16 cellular contexts compared by ENCODE assay signal in genomic region chr14:35343709-35344474, GRCh38. TPM values are rescaled to one million over a fixed set of nuclear protein-coding genes. Genes with fewer than 3 reads are reported as not detected.
A peak's percentile ranks its signal among the peaks of the same experiment; 100 is the strongest.
DNase-seq lines count a peak whose midpoint lies in the region; ATAC-seq and TF ChIP-seq lines count a peak whose summit lies in the region.
"Had no signal": no experiment of that assay in that cellular context is flagged by ENCODE, and none has a peak within 500 bp of the region (broad histone marks: within the 10 kb centered on the region; RNA-seq: fewer than 3 reads in every experiment).

No MANE protein-coding gene starts in this region.

- H3K9me3 Mint-ChIP-seq in endodermal cell = no peaks in the 10 kb centered on the region
- no peaks in the 10 kb centered on the region for H3K9me3 Mint-ChIP-seq in Caco-2 (ENCODE audit: unreplicated experiment)
- H3K9me3 Mint-ChIP-seq: activated naive CD4-positive, alpha-beta T cell treated with anti-CD3 and anti-CD28 coated beads, Interleukin-2, amount 10 ng/mL, durations not matched to agents 7 days and 5 days had no signal

- ATAC-seq in upper lobe of left lung (ENCODE audit: low FRiP score in 2 of 2) = no peak
- ATAC-seq in GM19452 (IDR thresholded peaks at IDR 0.05; ENCODE audit: unreplicated experiment) = no peak
- ATAC-seq: body of pancreas, HCT116 had no signal

- H4K20me1 ChIP-seq in OCI-LY7 (ENCODE audit: insufficient read depth, low read length) = no peaks in the 10 kb centered on the region

- H2AFZ ChIP-seq in OCI-LY7 (ENCODE audit: low read length) = peak overlapping the region; percentile 36; the same call in 1 of the 2 replicates

- H3K27me3 ChIP-seq in endodermal cell (ENCODE audit: control insufficient read depth, insufficient read depth, low read length, poor library complexity, severe bottlenecking) (no peaks in the 10 kb centered on the region), muscle layer of duodenum (ENCODE audit: low read depth, low read length) (no peaks in the 10 kb centered on the region), upper lobe of left lung (no peaks in the 10 kb centered on the region), Caco-2 (replicated peaks; ENCODE audit: control insufficient read depth, insufficient read depth, low read length) (no peaks in the 10 kb centered on the region)
- no peaks in the 10 kb centered on the region for H3K27me3 ChIP-seq in effector memory CD4-positive, alpha-beta T cell (replicated peaks; ENCODE audit: control insufficient read depth, insufficient read depth, low read length, poor library complexity, severe bottlenecking)
- H3K27me3 ChIP-seq: body of pancreas had no signal

- peaks cover 29% of the 10 kb centered on the region for H3K4me1 Mint-ChIP-seq in endodermal cell
- peaks cover 15% of the 10 kb centered on the region for H3K4me1 Mint-ChIP-seq in Caco-2 (ENCODE audit: low read depth, unreplicated experiment)

- H3K27ac ChIP-seq in OCI-LY7 (ENCODE audit: low read depth, low read length, poor library complexity, severe bottlenecking) (no peak overlapping the region), endodermal cell (ENCODE audit: low read depth, low read length) (no peak overlapping the region), muscle layer of duodenum (ENCODE audit: low read length) (peak overlapping the region; percentile 27), upper lobe of left lung (peak overlapping the region in 3 of 4 donors; percentile 46 to 97 (median 92))
- no peak overlapping the region for H3K27ac ChIP-seq in effector memory CD4-positive, alpha-beta T cell (ENCODE audit: insufficient read depth, low read length, poor library complexity, severe bottlenecking)

- WGBS in endodermal cell (ENCODE audit: insufficient coverage in 1 of 2, insufficient read length in 1 of 2), 2 experiments = 89 to 95% methylated on average over 12 to 14 of the region's 14 CpGs
- 65 to 66% methylated on average over 12 to 14 of the region's 14 CpGs for WGBS in upper lobe of left lung, 2 donors

- H3K4me2 ChIP-seq in OCI-LY7 (ENCODE audit: low read length) = no peak overlapping the region

- intact Hi-C loops in OCI-LY7 (cut with micrococcal nuclease; ENCODE audit: unreplicated experiment) (no loop called here), Caco-2 (cut with micrococcal nuclease; ENCODE audit: unreplicated experiment) (no loop called here)

- H3K9me3 ChIP-seq in OCI-LY7 (ENCODE audit: low read length) (no peaks in the 10 kb centered on the region), endodermal cell (ENCODE audit: control insufficient read depth, low read length) (no peaks in the 10 kb centered on the region), muscle layer of duodenum (ENCODE audit: control insufficient read depth in 1 of 2, low read length in 2 of 2) (no peaks in the 10 kb centered on the region), upper lobe of left lung (no peaks in the 10 kb centered on the region), Caco-2 (no peaks in the 10 kb centered on the region)
- H3K9me3 ChIP-seq in effector memory CD4-positive, alpha-beta T cell (ENCODE audit: control insufficient read depth, low read length) = no peaks in the 10 kb centered on the region
- H3K9me3 ChIP-seq: body of pancreas had no signal

- TF ChIP-seq POLR2A in upper lobe of left lung (IDR thresholded peaks at IDR 0.05) = peak in 1 of 4 donors; percentile 4

- H3K36me3 Mint-ChIP-seq in endodermal cell (ENCODE audit: low read depth) (no peaks in the 10 kb centered on the region), Caco-2 (ENCODE audit: insufficient read depth, unreplicated experiment) (no peaks in the 10 kb centered on the region)
- H3K36me3 Mint-ChIP-seq: activated naive CD4-positive, alpha-beta T cell treated with anti-CD3 and anti-CD28 coated beads, Interleukin-2, amount 10 ng/mL, durations not matched to agents 7 days and 5 days had no signal

- no TSS peak for BruUV-seq in OCI-LY7 (replicated peaks; lab: Mats Ljungman, UMichigan)
- no TSS peak for BruUV-seq in Caco-2 (replicated peaks; lab: Mats Ljungman, UMichigan)

- H3K4me3 ChIP-seq in OCI-LY7 (ENCODE audit: low read depth, low read length, poor library complexity, severe bottlenecking) (no peak overlapping the region), endodermal cell (ENCODE audit: low read length) (no peak overlapping the region), muscle layer of duodenum (ENCODE audit: low read depth in 1 of 2, low read length in 2 of 2) (no peak overlapping the region), upper lobe of left lung (no peak overlapping the region), Caco-2 (ENCODE audit: low read depth, low read length) (no peak overlapping the region)
- H3K4me3 ChIP-seq in effector memory CD4-positive, alpha-beta T cell (ENCODE audit: insufficient read depth, low read depth, low read length, poor library complexity, severe bottlenecking) = no peak overlapping the region
- H3K4me3 ChIP-seq: body of pancreas had no signal

- POLR2A ChIA-PET in OCI-LY7 (lab: Charles Lee) = interaction anchor here (0.6 kb wide), 1 partner anchor 75 kb away, joined by 3 read pairs; no protein-coding TSS in a partner anchor
- POLR2A ChIA-PET in Caco-2 (lab: Charles Lee) = no interaction called here

- no peak overlapping the region for H3K27ac Mint-ChIP-seq in endodermal cell
- no peak overlapping the region for H3K27ac Mint-ChIP-seq in Caco-2 (ENCODE audit: unreplicated experiment)
- H3K27ac Mint-ChIP-seq: activated naive CD4-positive, alpha-beta T cell treated with anti-CD3 and anti-CD28 coated beads, Interleukin-2, amount 10 ng/mL, durations not matched to agents 7 days and 5 days had no signal

- H3K27me3 Mint-ChIP-seq in endodermal cell (ENCODE audit: insufficient read depth) (no peaks in the 10 kb centered on the region), Caco-2 (ENCODE audit: insufficient read depth, unreplicated experiment) (no peaks in the 10 kb centered on the region)

- H3K4me3 Mint-ChIP-seq in endodermal cell = no peak overlapping the region
- H3K4me3 Mint-ChIP-seq in Caco-2 (ENCODE audit: unreplicated experiment) = no peak overlapping the region
- H3K4me3 Mint-ChIP-seq: activated naive CD4-positive, alpha-beta T cell treated with anti-CD3 and anti-CD28 coated beads, Interleukin-2, amount 10 ng/mL, durations not matched to agents 7 days and 5 days had no signal

- no peak overlapping the region for H3K9ac ChIP-seq in endodermal cell (ENCODE audit: extremely low read depth, low read length, poor library complexity, severe bottlenecking)

- CTCF ChIA-PET in OCI-LY7 (lab: Charles Lee; ENCODE audit: unreplicated experiment) (no interaction called here), Caco-2 (lab: Charles Lee) (no interaction called here)

- no peaks in the 10 kb centered on the region for H3K79me2 ChIP-seq in OCI-LY7 (ENCODE audit: insufficient read depth, low read depth, low read length)

- no peaks in the 10 kb centered on the region for H3K9me2 ChIP-seq in OCI-LY7 (ENCODE audit: insufficient read depth, low read length)

- H3K4me1 ChIP-seq in OCI-LY7 (ENCODE audit: insufficient read depth, low read length, poor library complexity, severe bottlenecking) (peaks cover 12% of the 10 kb centered on the region), endodermal cell (ENCODE audit: control insufficient read depth, insufficient read depth, low read length) (peaks cover 29% of the 10 kb centered on the region), muscle layer of duodenum (ENCODE audit: control insufficient read depth in 1 of 2, insufficient read depth in 2 of 2, low read length in 2 of 2) (peaks cover 24 to 27% of the 10 kb centered on the region in 2 donors), upper lobe of left lung (peaks cover 48 to 59% (median 56%) of the 10 kb centered on the region in 4 donors), Caco-2 (peaks cover 23% of the 10 kb centered on the region)
- no peaks in the 10 kb centered on the region for H3K4me1 ChIP-seq in effector memory CD4-positive, alpha-beta T cell (ENCODE audit: control insufficient read depth, insufficient read depth, low read length, poor library complexity, severe bottlenecking)

- TF ChIP-seq CTCF in OCI-LY7 (conservative IDR thresholded peaks at IDR 0.05; ENCODE audit: low read length) = no peak
- TF ChIP-seq CTCF in endodermal cell (conservative IDR thresholded peaks at IDR 0.05) = no peak
- no peak for TF ChIP-seq CTCF in upper lobe of left lung (IDR thresholded peaks at IDR 0.05)
- no peak for TF ChIP-seq CTCF in Caco-2 (IDR thresholded peaks at IDR 0.05; ENCODE audit: insufficient read depth in 1 of 2, low read depth in 1 of 2, low read length in 1 of 2, severe bottlenecking in 1 of 2, unreplicated experiment in 1 of 2)

- DNase-seq in OCI-LY7 (ENCODE audit: low spot score) (no peak), endodermal cell (peak; percentile 44), upper lobe of left lung (peak in 1 of 2 donors; percentile 23), Caco-2 (no peak)
- no peak for DNase-seq in effector memory CD4-positive, alpha-beta T cell
- DNase-seq: activated CD4-positive, alpha-beta T cell treated with anti-CD3 and anti-CD28 coated beads for 48 hours; activated CD8-positive, alpha-beta memory T cell treated with anti-CD3 and anti-CD28 coated beads, Interleukin-2, amount 50 U/mL, for 4 hours; activated naive CD4-positive, alpha-beta T cell treated with anti-CD3 and anti-CD28 coated beads, Interleukin-2, amount 10 ng/mL, durations not matched to agents 7 days and 5 days; body of pancreas; DMS53; islet precursor cell; NCI-H1417 treated with DMSO at 0.1 percent for 48 hours; stimulated activated CD4-positive, alpha-beta T cell treated with anti-CD3 and anti-CD28 coated beads, Interleukin-4, amount 100 ng/mL, for 1 hour had no signal

- TF ChIP-seq EP300 in upper lobe of left lung (IDR thresholded peaks at IDR 0.05) = no peak

- H3K36me3 ChIP-seq in OCI-LY7 (ENCODE audit: insufficient read depth, low read length) (no peaks in the 10 kb centered on the region), endodermal cell (ENCODE audit: control insufficient read depth, insufficient read depth, low read length) (no peaks in the 10 kb centered on the region), muscle layer of duodenum (ENCODE audit: control insufficient read depth in 1 of 2, insufficient read depth in 2 of 2, low read length in 2 of 2) (no peaks in the 10 kb centered on the region), upper lobe of left lung (no peaks in the 10 kb centered on the region), Caco-2 (ENCODE audit: control insufficient read depth, insufficient read depth, low read length) (no peaks in the 10 kb centered on the region)
- no peaks in the 10 kb centered on the region for H3K36me3 ChIP-seq in effector memory CD4-positive, alpha-beta T cell (ENCODE audit: control insufficient read depth, insufficient read depth, low read length)

RNA-seq across cellular contexts. Expression of gene PSMA6, which starts 51.7 kb away (rescaled TPM):
- total RNA-seq in OCI-LY7 (2014; rRNA removed; shearing (Covaris generic)) = 208 and 216 TPM in 2 replicates
- total RNA-seq in OCI-LY7 (2022) (249 and 267 TPM in 2 replicates), endodermal cell (100 to 1,000 TPM; 263 to 277 TPM), upper lobe of left lung (100 to 1,000 TPM in 4 of 6 donors, 10 to 100 TPM in 2; 63.9 to 213 (median 162) TPM), Caco-2 (2022) (246 and 247 TPM in 2 replicates)
- 181 TPM for polyA plus RNA-seq in endodermal cell (2013, experiment 1 of 2)
- polyA plus RNA-seq in endodermal cell (2013, experiment 2 of 2) = 184 TPM

Comparison
In these comparisons a context has a peak if more than half of its experiments do, and no peak if none do; other contexts are left out.
1. H3K27ac ChIP-seq: peak in muscle layer of duodenum (single experiment) and upper lobe of left lung (3 of 4); none in OCI-LY7 (single experiment), endodermal cell (single experiment) and effector memory CD4-positive, alpha-beta T cell (single experiment).